In genomic region chr3:180594631-180595348, GRCh38 we compare ENCODE assay signal across 1 cellular context.
TF ChIP-seq lines count a peak whose summit lies in the region.

No MANE protein-coding gene starts in this region.

TF ChIP-seq in liver, 16 proteins besides CTCF, POLR2A, EP300 and RAD21 (continued from another document):
- TF ChIP-seq TAF1 (conservative IDR thresholded peaks at IDR 0.05) (no peak), EGR1 (IDR thresholded peaks at IDR 0.05; ENCODE audit: low read depth in 2 of 2) (no peak)
